In the genomic region with DNA sequence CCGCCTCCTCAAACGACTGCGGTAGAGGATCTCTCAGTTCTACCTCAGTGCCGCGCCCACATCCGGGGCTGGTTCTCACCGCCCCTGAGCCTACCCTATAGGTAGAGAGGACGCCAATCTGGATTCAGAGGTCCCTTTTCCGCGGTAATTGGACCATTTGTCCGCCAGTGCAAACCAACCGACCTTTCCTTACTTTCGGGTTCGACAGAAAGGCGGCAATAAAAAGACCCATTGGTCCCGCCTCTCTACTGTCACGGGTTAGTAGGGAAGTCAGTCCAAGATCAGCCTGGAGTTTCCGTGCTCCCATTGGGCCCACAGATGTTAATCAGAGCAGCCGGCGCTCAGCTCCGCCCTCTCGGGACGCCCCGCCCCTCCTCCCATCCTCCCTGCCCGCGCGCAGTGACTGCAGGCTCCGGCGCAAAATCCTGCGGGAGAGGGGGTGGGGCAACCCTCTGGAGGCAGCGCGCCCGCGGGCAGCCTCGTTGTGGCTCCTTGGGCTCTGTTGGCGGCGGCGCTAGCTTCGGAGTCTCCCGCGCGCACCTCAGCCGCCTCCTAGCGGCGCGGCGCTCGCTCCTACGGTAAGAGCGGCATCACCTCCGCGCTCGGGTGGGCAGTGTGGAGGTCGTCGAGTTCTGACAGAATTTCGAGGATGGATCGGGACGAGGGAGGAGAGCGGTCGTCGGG, we compare ENCODE assay signal across 8 cellular contexts. TPM values are rescaled to one million over a fixed set of nuclear protein-coding genes. Genes with fewer than 3 reads are reported as not detected.
DNase-seq lines count a peak whose midpoint lies in the region; FAIRE-seq and TF ChIP-seq lines count a peak whose summit lies in the region.

Gene PHTF2, plus strand, starts transcription at position 380 of the 684 bp plus-strand sequence.
A gene with protein sequence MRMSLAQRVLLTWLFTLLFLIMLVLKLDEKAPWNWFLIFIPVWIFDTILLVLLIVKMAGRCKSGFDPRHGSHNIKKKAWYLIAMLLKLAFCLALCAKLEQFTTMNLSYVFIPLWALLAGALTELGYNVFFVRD (minus strand): TSS at position 41 of the 684 bp plus-strand sequence. CDS start 4,061 bp downstream, outside the sequence.

- peak within 1 kb of the TSS; percentile 84 for H3K14ac ChIP-seq in neuronal stem cell (ENCODE audit: low read length)

- no peaks in the 10 kb centered on the region for H3K27me3 ChIP-seq in neuronal stem cell (ENCODE audit: control insufficient read depth in 3 of 3, insufficient read depth in 3 of 3, low read depth in 1 of 3, low read length in 3 of 3)

- H3K9me3 ChIP-seq in neuronal stem cell (replicated peaks in 1 of 2; ENCODE audit: control insufficient read depth in 2 of 2, insufficient read depth in 1 of 2, low read depth in 1 of 2, low read length in 2 of 2) = no peaks in the 10 kb centered on the region

- CTCF ChIA-PET in activated naive CD4-positive, alpha-beta T cell treated with anti-CD3 and anti-CD28 coated beads, Interleukin-2, amount 10 ng/mL, durations not matched to agents 7 days and 5 days (lab: Charles Lee) = interaction anchor here (0.7 to 1.2 kb wide), 2 partner anchors 101 to 105 kb away, joined by 3 read pairs; no protein-coding TSS in a partner anchor

- H3K4me3 Mint-ChIP-seq in HFFc6 = peak within 1 kb of the TSS; percentile 92
- H3K4me3 Mint-ChIP-seq in activated naive CD4-positive, alpha-beta T cell treated with anti-CD3 and anti-CD28 coated beads, Interleukin-2, amount 10 ng/mL, durations not matched to agents 7 days and 5 days = peak within 1 kb of the TSS; percentile 83

- no peak within 1 kb of the TSS for H2BK12ac ChIP-seq in neuronal stem cell (ENCODE audit: low read length)

- peak within 1 kb of the TSS; percentile 93 for H3K4me2 ChIP-seq in neuronal stem cell (ENCODE audit: insufficient read depth, low read length, poor library complexity, severe bottlenecking)

- H2BK120ac ChIP-seq in neuronal stem cell (ENCODE audit: low read depth, low read length) = peak within 1 kb of the TSS; percentile 89

- DNase-seq in HFFc6 (peak; percentile 100), NAMALWA (ENCODE audit: low spot score) (peak; percentile 100), SK-N-DZ (ENCODE audit: low spot score) (peak; percentile 100), frontal cortex (ENCODE audit: low spot score in 2 of 2) (peak; percentile 92 to 93), neuronal stem cell (ENCODE audit: low spot score) (peak; percentile 99)
- peak; percentile 97 for DNase-seq in activated naive CD4-positive, alpha-beta T cell treated with anti-CD3 and anti-CD28 coated beads, Interleukin-2, amount 10 ng/mL, durations not matched to agents 7 days and 5 days

- H3K36me3 ChIP-seq in neuronal stem cell (replicated peaks in 1 of 2; ENCODE audit: control insufficient read depth in 2 of 2, insufficient read depth in 2 of 2, low read length in 2 of 2) = peaks cover 2 to 32% of the 10 kb centered on the region in 2 donors

- H3K27me3 Mint-ChIP-seq in HFFc6 (ENCODE audit: insufficient read depth) = peaks cover 2% of the 10 kb centered on the region; the same call in 1 of the 2 replicates
- H3K27me3 Mint-ChIP-seq in activated naive CD4-positive, alpha-beta T cell treated with anti-CD3 and anti-CD28 coated beads, Interleukin-2, amount 10 ng/mL, durations not matched to agents 7 days and 5 days = peaks cover 3% of the 10 kb centered on the region

- peaks cover 5 to 13% of the 10 kb centered on the region in 2 donors for H3K4me1 ChIP-seq in neuronal stem cell (ENCODE audit: control insufficient read depth in 2 of 2, insufficient read depth in 1 of 2, low read depth in 1 of 2, low read length in 2 of 2)

- peak within 1 kb of the TSS; percentile 97 for H3K9ac ChIP-seq in neuronal stem cell (ENCODE audit: low read depth, low read length, poor library complexity)

- TF ChIP-seq CTCF in HFFc6 (IDR thresholded peaks at IDR 0.05) = peak; percentile 74
- no peak for TF ChIP-seq CTCF in subcutaneous adipose tissue (IDR thresholded peaks at IDR 0.05; ENCODE audit: low read depth)

- peak within 1 kb of the TSS; percentile 95 for H3K27ac ChIP-seq in neuronal stem cell (replicated peaks; ENCODE audit: low read length)

- H3K27ac Mint-ChIP-seq in HFFc6 = peak within 1 kb of the TSS; percentile 96
- H3K27ac Mint-ChIP-seq in activated naive CD4-positive, alpha-beta T cell treated with anti-CD3 and anti-CD28 coated beads, Interleukin-2, amount 10 ng/mL, durations not matched to agents 7 days and 5 days = peak within 1 kb of the TSS; percentile 91

- peak within 1 kb of the TSS; percentile 97 for H3K18ac ChIP-seq in neuronal stem cell (ENCODE audit: low read length)

- no peak within 1 kb of the TSS for H4K8ac ChIP-seq in neuronal stem cell (ENCODE audit: low read depth, low read length)

- no CpG with 5 or more reads among the region's 61 CpGs for WGBS in neuronal stem cell (ENCODE audit: extremely low coverage in 2 of 2, insufficient read length in 2 of 2, insufficient replicate concordance in 1 of 2), 2 donors

- peaks cover 39% of the 10 kb centered on the region for H3K36me3 Mint-ChIP-seq in HFFc6 (ENCODE audit: low read depth)
- H3K36me3 Mint-ChIP-seq in activated naive CD4-positive, alpha-beta T cell treated with anti-CD3 and anti-CD28 coated beads, Interleukin-2, amount 10 ng/mL, durations not matched to agents 7 days and 5 days = peaks cover 51% of the 10 kb centered on the region

- peak within 1 kb of the TSS; percentile 100 for H2BK5ac ChIP-seq in neuronal stem cell (ENCODE audit: low read length)

- peak within 1 kb of the TSS; percentile 76 for H2AK5ac ChIP-seq in neuronal stem cell (ENCODE audit: low read depth, low read length)

- peak; percentile 79 for FAIRE-seq in frontal cortex (lab: Jason Lieb, UNC)

- no peak within 1 kb of the TSS for H3K4ac ChIP-seq in neuronal stem cell (ENCODE audit: low read length)

- peaks cover 60% of the 10 kb centered on the region for H3K4me1 Mint-ChIP-seq in HFFc6 (ENCODE audit: low read depth)
- peaks cover 71% of the 10 kb centered on the region for H3K4me1 Mint-ChIP-seq in activated naive CD4-positive, alpha-beta T cell treated with anti-CD3 and anti-CD28 coated beads, Interleukin-2, amount 10 ng/mL, durations not matched to agents 7 days and 5 days

- no peaks in the 10 kb centered on the region for H3K9me3 Mint-ChIP-seq in HFFc6
- no peaks in the 10 kb centered on the region for H3K9me3 Mint-ChIP-seq in activated naive CD4-positive, alpha-beta T cell treated with anti-CD3 and anti-CD28 coated beads, Interleukin-2, amount 10 ng/mL, durations not matched to agents 7 days and 5 days

- peak within 1 kb of the TSS; percentile 97 for H3K23ac ChIP-seq in neuronal stem cell (ENCODE audit: low read depth, low read length, poor library complexity)

- H2AFZ ChIP-seq in neuronal stem cell (ENCODE audit: low read length) = peak within 1 kb of the TSS; percentile 96

- peak within 1 kb of the TSS; percentile 75 for H2BK15ac ChIP-seq in neuronal stem cell (ENCODE audit: low read length)

- H3K4me3 ChIP-seq in GM08714 (ENCODE audit: low read length) (peak within 1 kb of the TSS; percentile 89), neuronal stem cell (ENCODE audit: low read length in 2 of 2) (peak within 1 kb of the TSS; percentile 88 to 96)

- H4K91ac ChIP-seq in neuronal stem cell (ENCODE audit: low read depth, low read length, poor library complexity) = no peak within 1 kb of the TSS

- peaks cover 4% of the 10 kb centered on the region for H3K79me1 ChIP-seq in neuronal stem cell (ENCODE audit: low read depth, low read length)

RNA-seq across cellular contexts. Expression of gene PHTF2, which starts in this region (rescaled TPM):
- 10 to 100 TPM; 59.8 to 83.2 (median 71.9) TPM for total RNA-seq in HFFc6 (2021; fragmentation: NEBNext Ultra II Directional; extraction: Animal tissue kit (Norgen Biotek cat#: 25700))
- polyA plus RNA-seq in SK-N-DZ (2014; cell fraction: cytosol; rRNA removed) = 31.9 and 34.3 TPM in 2 replicates
- polyA plus RNA-seq in SK-N-DZ (2014; cell fraction: nucleus; rRNA removed) = 31.6 and 37.3 TPM in 2 replicates
- total RNA-seq in frontal cortex = 39.9 TPM
- 22.0 TPM for polyA plus RNA-seq in neuronal stem cell (2013, experiment 1 of 2)
- polyA plus RNA-seq in neuronal stem cell (2013, experiment 2 of 2) = 21.6 TPM
- 10 to 100 TPM; 21.0 to 40.1 (median 23.2) TPM for total RNA-seq in subcutaneous adipose tissue

RNA-seq across cellular contexts. Expression of the second gene that starts in this region (rescaled TPM):
- total RNA-seq in HFFc6 (2021; fragmentation: NEBNext Ultra II Directional; extraction: Animal tissue kit (Norgen Biotek cat#: 25700)) = 10 to 100 TPM; 20.7 to 25.6 (median 23.7) TPM
- 31.5 and 50.5 TPM in 2 replicates for polyA plus RNA-seq in SK-N-DZ (2014; cell fraction: cytosol; rRNA removed)
- 17.0 and 22.7 TPM in 2 replicates for polyA plus RNA-seq in SK-N-DZ (2014; cell fraction: nucleus; rRNA removed)
- total RNA-seq in frontal cortex = 15.9 TPM
- polyA plus RNA-seq in neuronal stem cell (2013, experiment 1 of 2) = 36.4 TPM
- 36.2 TPM for polyA plus RNA-seq in neuronal stem cell (2013, experiment 2 of 2)
- total RNA-seq in subcutaneous adipose tissue = 10 to 100 TPM in 3 of 4 donors, 1 to 10 TPM in 1; 7.7 to 24.4 (median 20.7) TPM

Comparison
In these comparisons a context has a peak if more than half of its experiments do, and no peak if none do; other contexts are left out.
1. Peak in every context shown above with its lines: DNase-seq, H3K4me3 ChIP-seq and H3K27ac ChIP-seq.